Comparison of ENCODE assay signal across 9 cellular contexts in genomic region chrX:22748093-22748999, GRCh38.
DNase-seq lines count a peak whose midpoint lies in the region; ATAC-seq and TF ChIP-seq lines count a peak whose summit lies in the region.
"Had no signal": no experiment of that assay in that cellular context is flagged by ENCODE, and none has a peak within 500 bp of the region (broad histone marks: within the 10 kb centered on the region; RNA-seq: fewer than 3 reads in every experiment).

No MANE protein-coding gene starts in this region.

- H3K27ac ChIP-seq in WERI-Rb-1 (no peak overlapping the region), dorsolateral prefrontal cortex (no peak overlapping the region), lung (ENCODE audit: low read depth in 1 of 2, low read length in 1 of 2) (no peak overlapping the region), stomach (no peak overlapping the region)
- H3K27ac ChIP-seq: epithelial cell of prostate had no signal

- WGBS in lung, 2 donors, result 21 to 28% methylated on average over 7 of the region's 7 CpGs
- WGBS in stomach, 5 donors, result 18 to 24% (median 23%) methylated on average over 6 to 7 of the region's 7 CpGs

- no peaks in the 10 kb centered on the region for H3K4me1 ChIP-seq in lung (ENCODE audit: control insufficient read depth in 2 of 2, insufficient read depth in 2 of 2, low read length in 2 of 2)
- peaks cover 0 to 7% (median 0%) of the 10 kb centered on the region in 4 donors for H3K4me1 ChIP-seq in stomach

- DNase-seq in SHP77 (lab: John Stamatoyannopoulos, UW) (peak; percentile 7 to 21), SHP77 treated with DMSO at 0.1 percent for 48 hours (lab: John Stamatoyannopoulos, UW) (no peak), NCI-H1694 treated with DMSO at 0.1 percent for 48 hours (lab: John Stamatoyannopoulos, UW) (peak; percentile 9), WERI-Rb-1 (peak; percentile 54), dorsolateral prefrontal cortex (peak in 5 of 10 donors; percentile 36 to 67 (median 46)), lung (ENCODE audit: low spot score) (peak; percentile 39), stomach (peak; percentile 42)

- H3K4me3 ChIP-seq in WERI-Rb-1 (ENCODE audit: low read depth, low read length) (no peak overlapping the region), dorsolateral prefrontal cortex (no peak overlapping the region), lung (no peak overlapping the region), stomach (no peak overlapping the region)

- peaks cover 6% of the 10 kb centered on the region for H3K27me3 ChIP-seq in WERI-Rb-1 (ENCODE audit: insufficient read depth, low read depth, severe bottlenecking)
- H3K27me3 ChIP-seq in dorsolateral prefrontal cortex, result peaks cover 0 to 54% (median 7%) of the 10 kb centered on the region in 45 donors
- H3K27me3 ChIP-seq in lung (ENCODE audit: control insufficient read depth, insufficient read depth), result no peaks in the 10 kb centered on the region
- no peaks in the 10 kb centered on the region for H3K27me3 ChIP-seq in stomach

- H3K36me3 ChIP-seq in WERI-Rb-1 (no peaks in the 10 kb centered on the region), lung (ENCODE audit: control insufficient read depth in 2 of 2, insufficient read depth in 2 of 2, low read length in 2 of 2) (no peaks in the 10 kb centered on the region), stomach (no peaks in the 10 kb centered on the region)

- ATAC-seq in HG02798 (IDR thresholded peaks at IDR 0.05; ENCODE audit: poor library complexity, unreplicated experiment) (peak; percentile 85), lung (ENCODE audit: insufficient read depth, low FRiP score) (no peak)

- no peak for TF ChIP-seq EP300 in stomach (IDR thresholded peaks at IDR 0.05)

- peak; percentile 75 for TF ChIP-seq CTCF in WERI-Rb-1 (IDR thresholded peaks at IDR 0.05; ENCODE audit: low read depth, low read length)
- peak; percentile 49 to 83 (median 73) for TF ChIP-seq CTCF in dorsolateral prefrontal cortex (IDR thresholded peaks at IDR 0.05 in 54 of 56, conservative IDR thresholded peaks at IDR 0.05 in 2 of 56; ENCODE audit: low read depth in 1 of 56, partially characterized antibody in 56 of 56)
- TF ChIP-seq CTCF in lung (IDR thresholded peaks at IDR 0.05; ENCODE audit: control extremely low read depth, extremely low read depth), result peak; percentile 25
- peak in 4 of 7 experiments; percentile 46 to 58 (median 50) for TF ChIP-seq CTCF in stomach (IDR thresholded peaks at IDR 0.05)

- H3K9me3 ChIP-seq in WERI-Rb-1 (ENCODE audit: severe bottlenecking), result no peaks in the 10 kb centered on the region
- H3K9me3 ChIP-seq in lung (ENCODE audit: control insufficient read depth in 2 of 2, insufficient read depth in 1 of 2, low read length in 1 of 2), result no peaks in the 10 kb centered on the region
- H3K9me3 ChIP-seq in stomach, result no peaks in the 10 kb centered on the region

- TF ChIP-seq POLR2A in stomach (IDR thresholded peaks at IDR 0.05), result no peak

- intact Hi-C loops in dorsolateral prefrontal cortex (cut with DNase I), result loop anchor here in 1 of 2 donors (10.0 kb wide), 1 partner anchor 614 kb away; no protein-coding TSS in a partner anchor
- intact Hi-C loops in stomach (cut with DNase I; ENCODE audit: low total_unique reads), result no loop called here

Comparison
In these comparisons a context has a peak if more than half of its experiments do, and no peak if none do; other contexts are left out.
1. CTCF ChIP-seq: peak in every context shown above with its lines; median percentile 75 in WERI-Rb-1; 73 in dorsolateral prefrontal cortex; 50 in stomach; 25 in lung.